8 cellular contexts compared by ENCODE assay signal in the genomic region with DNA sequence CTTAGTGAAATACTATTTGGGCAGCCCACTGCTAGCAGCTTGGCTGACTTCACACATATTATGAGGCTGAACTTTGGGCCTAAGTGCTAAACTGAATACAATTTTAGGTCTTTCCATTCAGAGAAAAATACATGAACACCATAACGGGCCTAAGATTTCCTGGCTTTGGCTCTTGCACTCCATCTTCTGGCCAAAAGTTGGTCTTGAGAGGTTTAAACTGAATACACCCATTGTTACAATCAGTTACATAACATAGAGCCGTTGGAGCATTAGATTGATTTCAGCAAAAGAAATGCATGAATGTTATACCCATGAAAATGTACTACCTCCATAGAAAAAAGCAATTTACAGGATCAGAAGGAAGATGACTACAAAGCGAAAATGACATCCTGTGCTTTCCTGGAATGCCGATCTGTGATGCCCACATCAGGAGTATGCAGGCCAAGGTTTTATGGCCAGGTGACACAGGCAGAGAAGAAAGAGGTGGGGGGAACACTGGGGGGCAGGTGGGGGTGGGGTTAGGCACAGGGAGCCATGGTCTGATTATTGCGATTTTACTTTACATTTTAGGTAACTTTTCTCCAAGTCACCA. TPM values are rescaled to one million over a fixed set of nuclear protein-coding genes. Genes with fewer than 3 reads are reported as not detected.
A peak's percentile ranks its signal among the peaks of the same experiment; 100 is the strongest.
DNase-seq lines count a peak whose midpoint lies in the region; ATAC-seq and TF ChIP-seq lines count a peak whose summit lies in the region.

No MANE protein-coding gene starts in this region.

- no peak for ATAC-seq in effector memory CD8-positive, alpha-beta T cell (replicated peaks)
- ATAC-seq in HG03432 (IDR thresholded peaks at IDR 0.05; ENCODE audit: unreplicated experiment): no peak

- TF ChIP-seq CTCF in mesothelial cell of epicardium (IDR thresholded peaks at IDR 0.05; ENCODE audit: unreplicated experiment): peak; percentile 46

- DNase-seq in activated gamma-delta T cell treated with Interleukin-2 at 50 U/mL for 16 hours (peak; percentile 39), activated gamma-delta T cell (lab: John Stamatoyannopoulos, UW) (no peak), NCI-H1048 (lab: John Stamatoyannopoulos, UW) (peak; percentile 48), T follicular helper cell (ENCODE audit: low read depth) (peak; percentile 19), mesothelial cell of epicardium (ENCODE audit: low spot score in 2 of 2, unreplicated experiment in 2 of 2) (no peak), GM19238 (ENCODE audit: insufficient read length, low spot score) (no peak)
- peak; percentile 7 to 35 (median 16) for DNase-seq in effector memory CD8-positive, alpha-beta T cell

- no peaks in the 10 kb centered on the region for H3K36me3 Mint-ChIP-seq in effector memory CD8-positive, alpha-beta T cell (ENCODE audit: insufficient read depth)
- H3K36me3 Mint-ChIP-seq in mesothelial cell of epicardium: no peaks in the 10 kb centered on the region

- no peak overlapping the region for H3K4me3 Mint-ChIP-seq in effector memory CD8-positive, alpha-beta T cell
- no peak overlapping the region for H3K4me3 Mint-ChIP-seq in mesothelial cell of epicardium

- H3K27me3 Mint-ChIP-seq in effector memory CD8-positive, alpha-beta T cell: peaks cover 15 to 33% of the 10 kb centered on the region in 2 donors
- H3K27me3 Mint-ChIP-seq in mesothelial cell of epicardium (ENCODE audit: low read depth): peaks cover 1% of the 10 kb centered on the region

- H3K4me1 Mint-ChIP-seq in effector memory CD8-positive, alpha-beta T cell (ENCODE audit: low read depth in 2 of 2): no peaks in the 10 kb centered on the region
- H3K4me1 Mint-ChIP-seq in mesothelial cell of epicardium: peaks cover 13% of the 10 kb centered on the region

- H3K27ac Mint-ChIP-seq in effector memory CD8-positive, alpha-beta T cell: no peak overlapping the region
- H3K27ac Mint-ChIP-seq in mesothelial cell of epicardium: no peak overlapping the region

- H3K9me3 Mint-ChIP-seq in effector memory CD8-positive, alpha-beta T cell: no peaks in the 10 kb centered on the region
- no peaks in the 10 kb centered on the region for H3K9me3 Mint-ChIP-seq in mesothelial cell of epicardium

RNA-seq across cellular contexts. Expression of gene SHISA2, which starts 11.1 kb away (rescaled TPM):
- total RNA-seq in mesothelial cell of epicardium: 4.5 to 4.9 TPM (median 4.7 TPM) in 3 replicates

Comparison
In these comparisons a context has a peak if more than half of its experiments do, and no peak if none do; other contexts are left out.
1. DNase-seq: peak in activated gamma-delta T cell treated with Interleukin-2 at 50 U/mL for 16 hours (single experiment), NCI-H1048 (single experiment), T follicular helper cell (single experiment) and effector memory CD8-positive, alpha-beta T cell (3 of 3); none in activated gamma-delta T cell (single experiment), mesothelial cell of epicardium (0 of 2) and GM19238 (single experiment).